In the genomic region with DNA sequence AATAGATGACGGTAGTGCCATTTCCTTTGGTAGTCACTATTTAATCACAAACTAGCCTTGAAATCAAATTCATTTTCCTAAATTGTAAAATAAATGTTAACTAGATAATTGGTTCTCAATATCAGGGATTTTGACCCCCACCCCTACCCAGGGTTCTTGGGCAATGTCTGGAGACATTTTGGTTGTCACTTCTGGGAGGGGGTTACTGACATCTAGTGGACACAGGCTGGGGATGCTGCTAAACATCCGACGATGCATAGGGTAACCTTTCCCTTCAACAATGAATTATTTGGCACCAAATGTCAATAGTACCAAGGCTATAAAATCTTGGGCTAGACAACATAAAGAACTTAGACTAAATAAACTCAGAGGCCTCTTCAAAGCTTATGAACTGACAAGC, we compare ENCODE assay signal across 14 cellular contexts.
DNase-seq lines count a peak whose midpoint lies in the region; ATAC-seq and TF ChIP-seq lines count a peak whose summit lies in the region.
"Had no signal": no experiment of that assay in that cellular context is flagged by ENCODE, and none has a peak within 500 bp of the region (broad histone marks: within the 10 kb centered on the region; RNA-seq: fewer than 3 reads in every experiment).

No MANE protein-coding gene starts in this region.

- POLR2A ChIA-PET in AG04450 (lab: Yijun Ruan, JAX), result no interaction called here
- POLR2A ChIA-PET in PC-3 (lab: Charles Lee; ENCODE audit: unreplicated experiment), result no interaction called here

- no peaks in the 10 kb centered on the region for H3K36me3 ChIP-seq in PC-3 (ENCODE audit: low read depth, low read length)
- H3K36me3 ChIP-seq: BLaER1 had no signal

- DNase-seq in AG04450 (ENCODE audit: low read depth, low spot score) (no peak), GM13976 (ENCODE audit: low spot score) (no peak), PC-3 (no peak), foreskin keratinocyte (no peak)
- DNase-seq in activated T-helper 1 cell treated with anti-CD3 and anti-CD28 coated beads, Interleukin-12 subunit alpha, Interleukin-12 subunit beta, Interleukin-2, Interleukin-4 antibody, amounts not matched to agents 30 ng/mL and 10 ng/mL and 1 ng/mL, durations not matched to agents 14 hours and 24 hours and 36 hours (ENCODE audit: low spot score), result no peak
- DNase-seq in activated CD4-positive, alpha-beta T cell treated with anti-CD3 and anti-CD28 coated beads for 1 hour, result no peak
- no peak for DNase-seq in stimulated activated CD8-positive, alpha-beta memory T cell treated with anti-CD3 and anti-CD28 coated beads, Interleukin-4, amount 100 ng/mL, for 48 hours
- DNase-seq: activated naive CD4-positive, alpha-beta T cell treated with anti-CD3 and anti-CD28 coated beads for 36 hours; GDM1; stimulated activated CD4-positive, alpha-beta T cell treated with anti-CD3 and anti-CD28 coated beads, Interleukin-4, amount 100 ng/mL, for 24 hours had no signal

- H3K4me3 Mint-ChIP-seq in activated T-helper 1 cell treated with anti-CD3 and anti-CD28 coated beads, Interleukin-12 subunit alpha, Interleukin-12 subunit beta, Interleukin-2, Interleukin-4 antibody, amounts not matched to agents 30 ng/mL and 10 ng/mL and 1 ng/mL, durations not matched to agents 14 hours and 24 hours and 36 hours, result no peak overlapping the region
- H3K4me3 Mint-ChIP-seq: activated naive CD4-positive, alpha-beta T cell treated with anti-CD3 and anti-CD28 coated beads for 36 hours; stimulated activated naive CD8-positive, alpha-beta T cell treated with anti-CD3 and anti-CD28 coated beads, Interleukin-15, Interleukin-2, amounts not matched to agents 100 ng/mL and 50 ng/mL, for 24 hours; T-helper 1 cell treated with Interleukin-12 subunit alpha and Interleukin-12 subunit beta and Interleukin-4 antibody, amounts not matched to agents 30 μg/mL and 1 μg/mL, for 36 hours had no signal

- H3K9me2 ChIP-seq in PC-3 (replicated peaks; ENCODE audit: low read length), result no peaks in the 10 kb centered on the region

- ATAC-seq in PC-3 (no peak), foreskin keratinocyte (no peak), HG02885 (IDR thresholded peaks at IDR 0.05; ENCODE audit: poor library complexity, unreplicated experiment) (no peak)

- H3K27ac ChIP-seq in AG04450 (ENCODE audit: low read depth, low read length) (no peak overlapping the region), PC-3 (ENCODE audit: low read length) (no peak overlapping the region), foreskin keratinocyte (no peak overlapping the region)
- H3K27ac ChIP-seq: BLaER1 had no signal

- no peaks in the 10 kb centered on the region for H3K27me3 ChIP-seq in AG04450 (ENCODE audit: control insufficient read depth, insufficient read depth, low read length)
- no peaks in the 10 kb centered on the region for H3K27me3 ChIP-seq in PC-3 (ENCODE audit: low read length)
- no peaks in the 10 kb centered on the region for H3K27me3 ChIP-seq in foreskin keratinocyte

- H4K20me1 ChIP-seq in PC-3 (ENCODE audit: low read length), result no peaks in the 10 kb centered on the region
- H4K20me1 ChIP-seq: BLaER1 had no signal

- H3K4me3 ChIP-seq in AG04450 (ENCODE audit: low read depth, low read length) (no peak overlapping the region), PC-3 (ENCODE audit: low read length) (no peak overlapping the region)
- H3K4me3 ChIP-seq: BLaER1 had no signal

- H3K27ac Mint-ChIP-seq in activated T-helper 1 cell treated with anti-CD3 and anti-CD28 coated beads, Interleukin-12 subunit alpha, Interleukin-12 subunit beta, Interleukin-2, Interleukin-4 antibody, amounts not matched to agents 30 ng/mL and 10 ng/mL and 1 ng/mL, durations not matched to agents 14 hours and 24 hours and 36 hours, result no peak overlapping the region
- H3K27ac Mint-ChIP-seq: stimulated activated naive CD8-positive, alpha-beta T cell treated with anti-CD3 and anti-CD28 coated beads, Interleukin-15, Interleukin-2, amounts not matched to agents 100 ng/mL and 50 ng/mL, for 24 hours; T-helper 1 cell treated with Interleukin-12 subunit alpha and Interleukin-12 subunit beta and Interleukin-4 antibody, amounts not matched to agents 30 μg/mL and 1 μg/mL, for 36 hours had no signal

- no peak overlapping the region for H3K4me2 ChIP-seq in PC-3 (ENCODE audit: low read length)
- H3K4me2 ChIP-seq: BLaER1 had no signal

- in situ Hi-C loops in GM13976 (cut with MboI; ENCODE audit: low sequenced_read_pairs, unreplicated experiment), result no loop called here

- no peak overlapping the region for H3K9ac ChIP-seq in PC-3 (ENCODE audit: low read length)
- H3K9ac ChIP-seq: BLaER1 had no signal

- no TSS peak for BruUV-seq in PC-3 (replicated peaks; lab: Mats Ljungman, UMichigan)

- no peak overlapping the region for H2AFZ ChIP-seq in PC-3 (ENCODE audit: low read length)

- CTCF ChIA-PET in AG04450 (lab: Charles Lee), result no interaction called here
- CTCF ChIA-PET in PC-3 (lab: Charles Lee), result no interaction called here

- intact Hi-C loops in PC-3 (cut with micrococcal nuclease), result no loop called here
- intact Hi-C loops in activated T-helper 1 cell treated with anti-CD3 and anti-CD28 coated beads, Interleukin-12 subunit alpha, Interleukin-12 subunit beta, Interleukin-2, Interleukin-4 antibody, amounts not matched to agents 30 ng/mL and 10 ng/mL and 1 ng/mL, durations not matched to agents 14 hours and 24 hours and 36 hours (cut with micrococcal nuclease), result no loop called here

- H3K79me2 ChIP-seq in PC-3 (ENCODE audit: low read length), result no peaks in the 10 kb centered on the region

- H3K4me1 ChIP-seq in PC-3 (ENCODE audit: insufficient read depth, low read length) (no peaks in the 10 kb centered on the region), foreskin keratinocyte (no peaks in the 10 kb centered on the region)
- H3K4me1 ChIP-seq: BLaER1 had no signal

- no peaks in the 10 kb centered on the region for H3K36me3 Mint-ChIP-seq in activated T-helper 1 cell treated with anti-CD3 and anti-CD28 coated beads, Interleukin-12 subunit alpha, Interleukin-12 subunit beta, Interleukin-2, Interleukin-4 antibody, amounts not matched to agents 30 ng/mL and 10 ng/mL and 1 ng/mL, durations not matched to agents 14 hours and 24 hours and 36 hours (ENCODE audit: low read depth)

- peak; percentile 37 for TF ChIP-seq CTCF in AG04450 (IDR thresholded peaks at IDR 0.05; ENCODE audit: low read depth, low read length)
- TF ChIP-seq CTCF in GM13976 (IDR thresholded peaks at IDR 0.05; ENCODE audit: borderline replicate concordance, control extremely low read depth, extremely low read depth, insufficient read depth, missing control alignments), result peak; percentile 6
- 0 out of 2 replicates have a peak, but pooled peaks have one; percentile 21 for TF ChIP-seq CTCF in PC-3 (conservative IDR thresholded peaks at IDR 0.05; ENCODE audit: low read depth, low read length)
- TF ChIP-seq CTCF in foreskin keratinocyte (conservative IDR thresholded peaks at IDR 0.05), result peak; percentile 26

- H3K27me3 Mint-ChIP-seq in activated T-helper 1 cell treated with anti-CD3 and anti-CD28 coated beads, Interleukin-12 subunit alpha, Interleukin-12 subunit beta, Interleukin-2, Interleukin-4 antibody, amounts not matched to agents 30 ng/mL and 10 ng/mL and 1 ng/mL, durations not matched to agents 14 hours and 24 hours and 36 hours (ENCODE audit: insufficient read depth), result no peaks in the 10 kb centered on the region
- H3K27me3 Mint-ChIP-seq: stimulated activated naive CD8-positive, alpha-beta T cell treated with anti-CD3 and anti-CD28 coated beads, Interleukin-15, Interleukin-2, amounts not matched to agents 100 ng/mL and 50 ng/mL, for 24 hours had no signal

- no peaks in the 10 kb centered on the region for H3K9me3 ChIP-seq in AG04450 (ENCODE audit: control insufficient read depth, insufficient read depth, low read length)
- no peaks in the 10 kb centered on the region for H3K9me3 ChIP-seq in PC-3 (ENCODE audit: low read length)
- H3K9me3 ChIP-seq: BLaER1 had no signal

- no peaks in the 10 kb centered on the region for H3K4me1 Mint-ChIP-seq in activated T-helper 1 cell treated with anti-CD3 and anti-CD28 coated beads, Interleukin-12 subunit alpha, Interleukin-12 subunit beta, Interleukin-2, Interleukin-4 antibody, amounts not matched to agents 30 ng/mL and 10 ng/mL and 1 ng/mL, durations not matched to agents 14 hours and 24 hours and 36 hours (ENCODE audit: low read depth)

- H3K9me3 Mint-ChIP-seq in activated T-helper 1 cell treated with anti-CD3 and anti-CD28 coated beads, Interleukin-12 subunit alpha, Interleukin-12 subunit beta, Interleukin-2, Interleukin-4 antibody, amounts not matched to agents 30 ng/mL and 10 ng/mL and 1 ng/mL, durations not matched to agents 14 hours and 24 hours and 36 hours, result no peaks in the 10 kb centered on the region
- H3K9me3 Mint-ChIP-seq: activated naive CD4-positive, alpha-beta T cell treated with anti-CD3 and anti-CD28 coated beads for 36 hours; stimulated activated naive CD8-positive, alpha-beta T cell treated with anti-CD3 and anti-CD28 coated beads, Interleukin-15, Interleukin-2, amounts not matched to agents 100 ng/mL and 50 ng/mL, for 24 hours; T-helper 1 cell treated with Interleukin-12 subunit alpha and Interleukin-12 subunit beta and Interleukin-4 antibody, amounts not matched to agents 30 μg/mL and 1 μg/mL, for 36 hours had no signal

- no peaks in the 10 kb centered on the region for H3F3A ChIP-seq in PC-3 (ENCODE audit: low read length, unreplicated experiment)
